Comparison of ENCODE assay signal across 2 cellular contexts in genomic region chr4:71777891-71778290, GRCh38.
TF ChIP-seq lines count a peak whose summit lies in the region.

No MANE protein-coding gene starts in this region.

TF ChIP-seq in HepG2, 621 proteins besides CTCF, POLR2A, EP300 and RAD21:
- TF ChIP-seq MAFK (conservative IDR thresholded peaks at IDR 0.05 in 1 of 2, IDR thresholded peaks at IDR 0.05 in 1 of 2; ENCODE audit: low read length in 2 of 2), result peak in 1 of 2 experiments; percentile 62; a peak in 1 of 4 replicates
- no peak for TF ChIP-seq ZNF331 (CRISPR knock-in tag; IDR thresholded peaks at IDR 0.05)

TF ChIP-seq in K562, 482 proteins besides CTCF, POLR2A, EP300 and RAD21:
- TF ChIP-seq C11orf30 (IDR thresholded peaks at IDR 0.05; ENCODE audit: low read depth) (0 out of 2 replicates have a peak, but pooled peaks have one; percentile 25), MAFK (IDR thresholded peaks at IDR 0.05; ENCODE audit: low read length) (peak; percentile 4; the same call in 1 of the 2 replicates), SIRT6 (IDR thresholded peaks at IDR 0.05; ENCODE audit: low read depth, low read length) (no peak), MAFF (IDR thresholded peaks at IDR 0.05; ENCODE audit: low read length) (0 out of 2 replicates have a peak, but pooled peaks have one; percentile 18), ZNF316 (IDR thresholded peaks at IDR 0.05) (peak; percentile 66)
- TF ChIP-seq, protein P1, sequence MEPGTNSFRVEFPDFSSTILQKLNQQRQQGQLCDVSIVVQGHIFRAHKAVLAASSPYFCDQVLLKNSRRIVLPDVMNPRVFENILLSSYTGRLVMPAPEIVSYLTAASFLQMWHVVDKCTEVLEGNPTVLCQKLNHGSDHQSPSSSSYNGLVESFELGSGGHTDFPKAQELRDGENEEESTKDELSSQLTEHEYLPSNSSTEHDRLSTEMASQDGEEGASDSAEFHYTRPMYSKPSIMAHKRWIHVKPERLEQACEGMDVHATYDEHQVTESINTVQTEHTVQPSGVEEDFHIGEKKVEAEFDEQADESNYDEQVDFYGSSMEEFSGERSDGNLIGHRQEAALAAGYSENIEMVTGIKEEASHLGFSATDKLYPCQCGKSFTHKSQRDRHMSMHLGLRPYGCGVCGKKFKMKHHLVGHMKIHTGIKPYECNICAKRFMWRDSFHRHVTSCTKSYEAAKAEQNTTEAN (CRISPR knock-in tag; IDR thresholded peaks at IDR 0.05), result no peak
- TF ChIP-seq, protein P2, sequence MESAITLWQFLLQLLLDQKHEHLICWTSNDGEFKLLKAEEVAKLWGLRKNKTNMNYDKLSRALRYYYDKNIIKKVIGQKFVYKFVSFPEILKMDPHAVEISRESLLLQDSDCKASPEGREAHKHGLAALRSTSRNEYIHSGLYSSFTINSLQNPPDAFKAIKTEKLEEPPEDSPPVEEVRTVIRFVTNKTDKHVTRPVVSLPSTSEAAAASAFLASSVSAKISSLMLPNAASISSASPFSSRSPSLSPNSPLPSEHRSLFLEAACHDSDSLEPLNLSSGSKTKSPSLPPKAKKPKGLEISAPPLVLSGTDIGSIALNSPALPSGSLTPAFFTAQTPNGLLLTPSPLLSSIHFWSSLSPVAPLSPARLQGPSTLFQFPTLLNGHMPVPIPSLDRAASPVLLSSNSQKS (CRISPR knock-in tag; IDR thresholded peaks at IDR 0.05), result no peak
TF ChIP-seq in K562: peak in this region for 4.
